13 cellular contexts compared by ENCODE assay signal in the genomic region with DNA sequence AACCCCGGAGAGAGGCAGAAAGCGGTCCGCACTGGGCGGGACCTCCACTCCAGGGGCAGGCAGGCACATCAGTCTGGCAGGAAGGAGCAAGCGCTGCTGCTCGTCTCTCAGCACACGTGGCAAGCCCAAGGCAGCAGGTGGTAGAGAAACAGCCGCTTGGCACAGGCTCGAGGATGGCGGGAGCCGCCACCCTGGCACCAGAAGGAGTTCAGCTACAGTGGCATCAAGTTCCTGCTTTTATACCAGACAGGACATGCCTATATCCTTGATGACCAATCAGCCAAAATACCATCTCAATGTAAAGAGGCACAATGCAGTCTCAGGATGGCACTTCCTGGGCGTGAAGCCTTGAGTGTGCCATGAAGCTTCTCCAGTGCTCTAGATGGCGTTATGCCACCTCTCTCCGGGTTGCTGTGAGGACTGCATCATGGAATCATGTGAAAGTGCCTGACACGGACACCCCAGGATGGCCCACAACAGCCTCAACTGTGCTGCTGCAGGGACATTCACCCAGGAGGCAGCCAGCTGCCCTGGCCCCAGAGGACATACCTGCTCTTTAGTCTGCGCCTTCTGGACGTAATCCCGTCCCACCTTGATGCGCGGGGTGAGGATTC.
DNase-seq lines count a peak whose midpoint lies in the region; ATAC-seq and TF ChIP-seq lines count a peak whose summit lies in the region.
"Had no signal": no experiment of that assay in that cellular context is flagged by ENCODE, and none has a peak within 500 bp of the region (broad histone marks: within the 10 kb centered on the region; RNA-seq: fewer than 3 reads in every experiment).

No MANE protein-coding gene starts in this region.

- no peak for DNase-seq in activated T-cell treated with anti-CD3 and anti-CD28 coated beads, Interleukin-2, amount 50 U/mL, for 24 hours
- no peak for DNase-seq in activated T-cell treated with anti-CD3 and anti-CD28 coated beads, Interleukin-2, amount 50 U/mL, for 4 hours
- no peak for DNase-seq in right lobe of liver
- DNase-seq in erythroblast (lab: John Stamatoyannopoulos, UW) = no peak
- DNase-seq in coronary artery (ENCODE audit: low spot score) = no peak
- DNase-seq: activated CD4-positive, alpha-beta T cell treated with anti-CD3 and anti-CD28 coated beads, Interleukin-2, amount 50 U/mL, for 4 hours; GDM1; naive B cell; NCI-H187; T-helper 1 cell had no signal

- peak overlapping the region; percentile 77 for H3K27ac Mint-ChIP-seq in activated T-cell treated with anti-CD3 and anti-CD28 coated beads, Interleukin-2, amount 50 U/mL, for 24 hours
- peak overlapping the region; percentile 64 for H3K27ac Mint-ChIP-seq in activated naive CD8-positive, alpha-beta T cell

- H3K4me1 Mint-ChIP-seq in activated T-cell treated with anti-CD3 and anti-CD28 coated beads, Interleukin-2, amount 50 U/mL, for 24 hours (ENCODE audit: low read depth) = peaks cover 2% of the 10 kb centered on the region
- H3K4me1 Mint-ChIP-seq in activated T-cell treated with anti-CD3 and anti-CD28 coated beads, Interleukin-2, amount 50 U/mL, for 4 hours (ENCODE audit: low read depth) = no peaks in the 10 kb centered on the region
- H3K4me1 Mint-ChIP-seq in activated naive CD8-positive, alpha-beta T cell (ENCODE audit: low read depth) = no peaks in the 10 kb centered on the region

- H3K27me3 Mint-ChIP-seq in activated T-cell treated with anti-CD3 and anti-CD28 coated beads, Interleukin-2, amount 50 U/mL, for 24 hours = no peaks in the 10 kb centered on the region
- no peaks in the 10 kb centered on the region for H3K27me3 Mint-ChIP-seq in activated T-cell treated with anti-CD3 and anti-CD28 coated beads, Interleukin-2, amount 50 U/mL, for 4 hours (ENCODE audit: low read depth)
- no peaks in the 10 kb centered on the region for H3K27me3 Mint-ChIP-seq in activated naive CD8-positive, alpha-beta T cell
- H3K27me3 Mint-ChIP-seq: naive B cell had no signal

- no peak overlapping the region for H3K9ac ChIP-seq in stomach smooth muscle (ENCODE audit: low read length in 2 of 2)

- H3K9me3 Mint-ChIP-seq in activated T-cell treated with anti-CD3 and anti-CD28 coated beads, Interleukin-2, amount 50 U/mL, for 24 hours = no peaks in the 10 kb centered on the region
- no peaks in the 10 kb centered on the region for H3K9me3 Mint-ChIP-seq in activated T-cell treated with anti-CD3 and anti-CD28 coated beads, Interleukin-2, amount 50 U/mL, for 4 hours
- no peaks in the 10 kb centered on the region for H3K9me3 Mint-ChIP-seq in activated naive CD8-positive, alpha-beta T cell (ENCODE audit: low read depth)
- H3K9me3 Mint-ChIP-seq: naive B cell had no signal

- no peak for ATAC-seq in activated T-cell treated with anti-CD3 and anti-CD28 coated beads, Interleukin-2, amount 50 U/mL, for 4 hours
- ATAC-seq in right lobe of liver (peak in 3 of 4 donors; percentile 7 to 22 (median 22)), HG02610 (IDR thresholded peaks at IDR 0.05; ENCODE audit: unreplicated experiment) (no peak)

- H3K4me3 ChIP-seq in right lobe of liver (no peak overlapping the region), stomach smooth muscle (ENCODE audit: low read length in 2 of 2) (no peak overlapping the region), coronary artery (no peak overlapping the region)

- no peak overlapping the region for H3K4me3 Mint-ChIP-seq in activated T-cell treated with anti-CD3 and anti-CD28 coated beads, Interleukin-2, amount 50 U/mL, for 24 hours
- no peak overlapping the region for H3K4me3 Mint-ChIP-seq in activated T-cell treated with anti-CD3 and anti-CD28 coated beads, Interleukin-2, amount 50 U/mL, for 4 hours
- no peak overlapping the region for H3K4me3 Mint-ChIP-seq in activated naive CD8-positive, alpha-beta T cell
- H3K4me3 Mint-ChIP-seq: naive B cell had no signal

- 100% methylated on average over 1 of the region's 20 CpGs for WGBS in right lobe of liver (ENCODE audit: insufficient coverage, low coverage, low lambda C conversion rate, missing lambda C conversion rate)

- H3K27me3 ChIP-seq in right lobe of liver (no peaks in the 10 kb centered on the region), stomach smooth muscle (ENCODE audit: control insufficient read depth in 1 of 2, insufficient read depth in 2 of 2, low read length in 2 of 2) (no peaks in the 10 kb centered on the region)

- peaks cover 98% of the 10 kb centered on the region for H3K36me3 Mint-ChIP-seq in activated T-cell treated with anti-CD3 and anti-CD28 coated beads, Interleukin-2, amount 50 U/mL, for 24 hours (ENCODE audit: low read depth)
- H3K36me3 Mint-ChIP-seq in activated T-cell treated with anti-CD3 and anti-CD28 coated beads, Interleukin-2, amount 50 U/mL, for 4 hours (ENCODE audit: insufficient read depth) = peaks cover 52% of the 10 kb centered on the region
- peaks cover 3% of the 10 kb centered on the region for H3K36me3 Mint-ChIP-seq in activated naive CD8-positive, alpha-beta T cell

- H3K36me3 ChIP-seq in right lobe of liver = peaks cover 43 to 95% (median 62%) of the 10 kb centered on the region in 4 donors
- H3K36me3 ChIP-seq in stomach smooth muscle (ENCODE audit: control insufficient read depth in 2 of 2, insufficient read depth in 2 of 2, low read length in 2 of 2) = peaks cover 80 to 83% of the 10 kb centered on the region in 2 donors

- no peak for TF ChIP-seq POLR2A in right lobe of liver (IDR thresholded peaks at IDR 0.05)
- TF ChIP-seq POLR2A in erythroblast (IDR thresholded peaks at IDR 0.05; ENCODE audit: low read length) = no peak

- H3K4me1 ChIP-seq in right lobe of liver (no peaks in the 10 kb centered on the region), stomach smooth muscle (ENCODE audit: control insufficient read depth, insufficient read depth, low read length) (peaks cover 48% of the 10 kb centered on the region)

- H3K9me3 ChIP-seq in right lobe of liver (no peaks in the 10 kb centered on the region), stomach smooth muscle (ENCODE audit: control insufficient read depth in 2 of 2, low read length in 2 of 2) (no peaks in the 10 kb centered on the region)

- no peak overlapping the region for H3K27ac ChIP-seq in right lobe of liver
- peak overlapping the region; percentile 99 for H3K27ac ChIP-seq in stomach smooth muscle (ENCODE audit: low read length)
- H3K27ac ChIP-seq in coronary artery = peak overlapping the region in 1 of 2 donors; percentile 99

- no peak for TF ChIP-seq CTCF in right lobe of liver (IDR thresholded peaks at IDR 0.05)
- TF ChIP-seq CTCF in coronary artery (IDR thresholded peaks at IDR 0.05) = no peak

- intact Hi-C loops in right lobe of liver (cut with DNase I) = no loop called here

Comparison
In these comparisons a context has a peak if more than half of its experiments do, and no peak if none do; other contexts are left out.
1. ATAC-seq: peak in right lobe of liver (3 of 4); none in activated T-cell treated with anti-CD3 and anti-CD28 coated beads, Interleukin-2, amount 50 U/mL, for 4 hours (0 of 2) and HG02610 (single experiment).